Comparison of ENCODE assay signal across 21 cellular contexts in genomic region chr16:77637939-77638338, GRCh38.
"Had no signal": no experiment of that assay in that cellular context is flagged by ENCODE, and none has a peak within 500 bp of the region (broad histone marks: within the 10 kb centered on the region; RNA-seq: fewer than 3 reads in every experiment).

No MANE protein-coding gene starts in this region.

- H3K36me3 ChIP-seq: colonic mucosa, esophagus squamous epithelium, left ventricle myocardium inferior, pancreas, right lobe of liver, upper lobe of right lung had no signal

- ATAC-seq: activated CD4-positive, alpha-beta T cell treated with anti-CD3 and anti-CD28 coated beads for 36 hours; pancreas; right lobe of liver; stimulated activated naive B cell treated with anti-CD40 and anti-IgM and Interleukin-4, amounts not matched to agents 10 μg/mL and 1 μg/mL and 100 μg/mL, for 72 hours; upper lobe of right lung; WTC11 had no signal

- H3K27ac ChIP-seq: colonic mucosa, esophagus squamous epithelium, left ventricle myocardium inferior, pancreas, right lobe of liver, upper lobe of right lung had no signal

- H3K9me3 ChIP-seq: colonic mucosa, esophagus squamous epithelium, left ventricle myocardium inferior, pancreas, right lobe of liver, upper lobe of right lung had no signal

- H3K4me3 ChIP-seq: colonic mucosa, esophagus squamous epithelium, left ventricle myocardium inferior, pancreas, right lobe of liver, upper lobe of right lung had no signal

- H3K27me3 ChIP-seq: colonic mucosa, esophagus squamous epithelium, pancreas, right lobe of liver, upper lobe of right lung had no signal

- H3K4me1 ChIP-seq: colonic mucosa, esophagus squamous epithelium, left ventricle myocardium inferior, pancreas, right lobe of liver, upper lobe of right lung had no signal

- H3K4me3 Mint-ChIP-seq: activated CD4-positive, alpha-beta T cell treated with anti-CD3 and anti-CD28 coated beads for 36 hours; activated naive CD8-positive, alpha-beta T cell treated with anti-CD3 and anti-CD28 coated beads for 36 hours; brain; nephron; stimulated activated naive B cell treated with anti-CD40 and anti-IgM and Interleukin-4, amounts not matched to agents 10 μg/mL and 1 μg/mL and 100 μg/mL, for 72 hours; WTC11 had no signal

- DNase-seq: activated CD4-positive, alpha-beta T cell treated with anti-CD3 and anti-CD28 coated beads for 36 hours; activated CD4-positive, alpha-beta T cell treated with anti-CD3 and anti-CD28 coated beads, Interleukin-2, amount 50 U/mL, for 48 hours; activated naive CD4-positive, alpha-beta T cell treated with Interleukin-2 at 50 U/mL for 16 hours; activated naive CD8-positive, alpha-beta T cell treated with anti-CD3 and anti-CD28 coated beads for 36 hours; activated T-cell treated with anti-CD3 and anti-CD28 coated beads, Interleukin-2, amount 50 U/mL, for 48 hours; central memory CD4-positive, alpha-beta T cell; colonic mucosa; esophagus squamous epithelium; left ventricle myocardium inferior; mammary epithelial cell; midbrain; pancreas; right lobe of liver; stimulated activated CD4-positive, alpha-beta T cell treated with anti-CD3 and anti-CD28 coated beads, Interleukin-2, amount 100 ng/mL, for 48 hours; stimulated activated CD8-positive, alpha-beta memory T cell treated with anti-CD3 and anti-CD28 coated beads, Interleukin-4, amount 100 ng/mL, for 48 hours; stimulated activated naive B cell treated with anti-CD40 and anti-IgM and Interleukin-4, amounts not matched to agents 10 μg/mL and 1 μg/mL and 100 μg/mL, for 72 hours; T-helper 1 cell; upper lobe of right lung had no signal

- H3K36me3 Mint-ChIP-seq: activated naive CD8-positive, alpha-beta T cell treated with anti-CD3 and anti-CD28 coated beads for 36 hours; brain; stimulated activated naive B cell treated with anti-CD40 and anti-IgM and Interleukin-4, amounts not matched to agents 10 μg/mL and 1 μg/mL and 100 μg/mL, for 72 hours; WTC11 had no signal

- H3K9me3 Mint-ChIP-seq: activated naive CD8-positive, alpha-beta T cell treated with anti-CD3 and anti-CD28 coated beads for 36 hours; brain; nephron; stimulated activated naive B cell treated with anti-CD40 and anti-IgM and Interleukin-4, amounts not matched to agents 10 μg/mL and 1 μg/mL and 100 μg/mL, for 72 hours; WTC11 had no signal

- H3K4me1 Mint-ChIP-seq: activated CD4-positive, alpha-beta T cell treated with anti-CD3 and anti-CD28 coated beads for 36 hours; activated naive CD8-positive, alpha-beta T cell treated with anti-CD3 and anti-CD28 coated beads for 36 hours; brain; stimulated activated naive B cell treated with anti-CD40 and anti-IgM and Interleukin-4, amounts not matched to agents 10 μg/mL and 1 μg/mL and 100 μg/mL, for 72 hours; WTC11 had no signal

- H3K27ac Mint-ChIP-seq: activated CD4-positive, alpha-beta T cell treated with anti-CD3 and anti-CD28 coated beads for 36 hours; activated naive CD8-positive, alpha-beta T cell treated with anti-CD3 and anti-CD28 coated beads for 36 hours; brain; nephron; stimulated activated naive B cell treated with anti-CD40 and anti-IgM and Interleukin-4, amounts not matched to agents 10 μg/mL and 1 μg/mL and 100 μg/mL, for 72 hours; WTC11 had no signal
